In genomic region chr10:127444155-127444554, GRCh38 we compare ENCODE assay signal across 15 cellular contexts.
DNase-seq lines count a peak whose midpoint lies in the region; ATAC-seq and TF ChIP-seq lines count a peak whose summit lies in the region.
"Had no signal": no experiment of that assay in that cellular context is flagged by ENCODE, and none has a peak within 500 bp of the region (broad histone marks: within the 10 kb centered on the region; RNA-seq: fewer than 3 reads in every experiment).

No MANE protein-coding gene starts in this region.

- intact Hi-C loops in cardiac septum (cut with DNase I) (no loop called here), left ventricle myocardium inferior (cut with micrococcal nuclease) (no loop called here)

- H3K9me3 Mint-ChIP-seq in GM23338 = peaks cover 28% of the 10 kb centered on the region
- no peaks in the 10 kb centered on the region for H3K9me3 Mint-ChIP-seq in stimulated activated effector memory CD8-positive, alpha-beta T cell treated with anti-CD3 and anti-CD28 coated beads, Interleukin-12 subunit alpha, Interleukin-12 subunit beta, amount 100 ng/mL, for 72 hours
- H3K9me3 Mint-ChIP-seq: CD4-positive, alpha-beta T cell had no signal

- no peak for TF ChIP-seq POLR2A in NB4 (IDR thresholded peaks at IDR 0.05; ENCODE audit: extremely low read depth, insufficient read length)

- no peaks in the 10 kb centered on the region for H3K9me3 ChIP-seq in left ventricle myocardium inferior (replicated peaks)

- H3K4me3 ChIP-seq in left ventricle myocardium inferior = no peak overlapping the region
- no peak overlapping the region for H3K4me3 ChIP-seq in GM23338
- H3K4me3 ChIP-seq in NB4 (ENCODE audit: low read depth, low read length) = no peak overlapping the region

- H3K9me2 ChIP-seq in GM23338 (ENCODE audit: insufficient read depth) = no peaks in the 10 kb centered on the region

- H3K36me3 Mint-ChIP-seq in GM23338 (ENCODE audit: low read depth) = peaks cover 69% of the 10 kb centered on the region
- H3K36me3 Mint-ChIP-seq in stimulated activated effector memory CD8-positive, alpha-beta T cell treated with anti-CD3 and anti-CD28 coated beads, Interleukin-12 subunit alpha, Interleukin-12 subunit beta, amount 100 ng/mL, for 72 hours = no peaks in the 10 kb centered on the region
- H3K36me3 Mint-ChIP-seq: CD14-positive monocyte; CD8-positive, alpha-beta memory T cell had no signal

- no peak overlapping the region for H3K4me2 ChIP-seq in GM23338

- H3K4me1 Mint-ChIP-seq in GM23338 = peaks cover 27% of the 10 kb centered on the region
- H3K4me1 Mint-ChIP-seq in stimulated activated effector memory CD8-positive, alpha-beta T cell treated with anti-CD3 and anti-CD28 coated beads, Interleukin-12 subunit alpha, Interleukin-12 subunit beta, amount 100 ng/mL, for 72 hours = no peaks in the 10 kb centered on the region
- H3K4me1 Mint-ChIP-seq: CD14-positive monocyte; CD8-positive, alpha-beta memory T cell had no signal

- no peaks in the 10 kb centered on the region for H3F3A ChIP-seq in GM23338 (replicated peaks; ENCODE audit: low read depth)

- ATAC-seq in GM23338 (no peak), HG03108 (IDR thresholded peaks at IDR 0.05; ENCODE audit: unreplicated experiment) (no peak)
- ATAC-seq in stimulated activated effector memory CD8-positive, alpha-beta T cell treated with anti-CD3 and anti-CD28 coated beads, Interleukin-12 subunit alpha, Interleukin-12 subunit beta, amount 100 ng/mL, for 72 hours = peak; percentile 11

- no peaks in the 10 kb centered on the region for H3K4me1 ChIP-seq in left ventricle myocardium inferior
- H3K4me1 ChIP-seq in GM23338 (ENCODE audit: insufficient read depth) = peaks cover 9% of the 10 kb centered on the region; the same call in 1 of the 2 replicates

- no peak overlapping the region for H2AFZ ChIP-seq in GM23338

- no peaks in the 10 kb centered on the region for H3K79me2 ChIP-seq in GM23338 (replicated peaks; ENCODE audit: insufficient read depth)

- no peaks in the 10 kb centered on the region for H3K27me3 ChIP-seq in left ventricle myocardium inferior (ENCODE audit: low read depth)
- H3K27me3 ChIP-seq in GM23338 (ENCODE audit: insufficient read depth) = no peaks in the 10 kb centered on the region

- peak overlapping the region; percentile 84; the same call in 1 of the 2 replicates for H3K27ac Mint-ChIP-seq in GM23338
- H3K27ac Mint-ChIP-seq in stimulated activated effector memory CD8-positive, alpha-beta T cell treated with anti-CD3 and anti-CD28 coated beads, Interleukin-12 subunit alpha, Interleukin-12 subunit beta, amount 100 ng/mL, for 72 hours = no peak overlapping the region
- H3K27ac Mint-ChIP-seq: CD4-positive, alpha-beta T cell; CD8-positive, alpha-beta memory T cell had no signal

- TF ChIP-seq CTCF in left ventricle myocardium inferior (IDR thresholded peaks at IDR 0.05; ENCODE audit: borderline replicate concordance) (no peak), GM23338 (conservative IDR thresholded peaks at IDR 0.05; ENCODE audit: low read depth in 2 of 2) (no peak), NB4 (IDR thresholded peaks at IDR 0.05; ENCODE audit: low read depth, low read length) (no peak), GM20000 (IDR thresholded peaks at IDR 0.05; ENCODE audit: extremely low read depth, missing control alignments) (no peak)

- H3K27ac ChIP-seq in left ventricle myocardium inferior (replicated peaks) = no peak overlapping the region
- H3K27ac ChIP-seq in GM23338 (ENCODE audit: low read depth) = no peak overlapping the region

- H4K20me1 ChIP-seq in GM23338 (replicated peaks; ENCODE audit: insufficient read depth) = no peaks in the 10 kb centered on the region

- H3K4me3 Mint-ChIP-seq in GM23338 = no peak overlapping the region
- H3K4me3 Mint-ChIP-seq in stimulated activated effector memory CD8-positive, alpha-beta T cell treated with anti-CD3 and anti-CD28 coated beads, Interleukin-12 subunit alpha, Interleukin-12 subunit beta, amount 100 ng/mL, for 72 hours = no peak overlapping the region
- H3K4me3 Mint-ChIP-seq: CD14-positive monocyte; CD4-positive, alpha-beta T cell; CD8-positive, alpha-beta memory T cell had no signal

- peak; percentile 56 for DNase-seq in cardiac septum (ENCODE audit: low spot score)
- no peak for DNase-seq in left ventricle myocardium inferior
- no peak for DNase-seq in GM23338 (ENCODE audit: low spot score)
- DNase-seq in NB4 (ENCODE audit: low read depth) = peak; percentile 36
- no peak for DNase-seq in stimulated activated effector memory CD8-positive, alpha-beta T cell treated with anti-CD3 and anti-CD28 coated beads, Interleukin-12 subunit alpha, Interleukin-12 subunit beta, amount 100 ng/mL, for 72 hours (ENCODE audit: low spot score in 2 of 2)
- DNase-seq in GM20000 (ENCODE audit: low spot score) = no peak
- DNase-seq in stimulated activated naive CD4-positive, alpha-beta T cell (lab: John Stamatoyannopoulos, UW) = no peak
- DNase-seq: CD4-positive, alpha-beta T cell; CD8-positive, alpha-beta memory T cell; DMS 273 treated with DMSO at 0.1 percent for 48 hours; DND-41; GOT3; HCEC 1CT had no signal

- peaks cover 77% of the 10 kb centered on the region for H3K36me3 ChIP-seq in left ventricle myocardium inferior
- H3K36me3 ChIP-seq in GM23338 (ENCODE audit: insufficient read depth) = no peaks in the 10 kb centered on the region

- peaks cover 14% of the 10 kb centered on the region for H3K27me3 Mint-ChIP-seq in GM23338 (ENCODE audit: insufficient read depth, low read depth, poor library complexity)
- H3K27me3 Mint-ChIP-seq: CD4-positive, alpha-beta T cell; CD8-positive, alpha-beta memory T cell had no signal

TF ChIP-seq in GM23338, 12 proteins besides CTCF, POLR2A, EP300 and RAD21 (continues in another document):
- TF ChIP-seq EZH2 (IDR thresholded peaks at IDR 0.05; ENCODE audit: low read depth, unreplicated experiment) = no peak
- TF ChIP-seq STAT1 (IDR thresholded peaks at IDR 0.05; ENCODE audit: unreplicated experiment) = no peak
- no peak for TF ChIP-seq CREB1 (CRISPR knock-in tag; IDR thresholded peaks at IDR 0.05; ENCODE audit: low read depth)
- no peak for TF ChIP-seq ZNF114 (CRISPR knock-in tag; IDR thresholded peaks at IDR 0.05)
- no peak for TF ChIP-seq ZNF331 (CRISPR knock-in tag; IDR thresholded peaks at IDR 0.05; ENCODE audit: low read depth)
- TF ChIP-seq NANOG (IDR thresholded peaks at IDR 0.05; ENCODE audit: borderline replicate concordance) = no peak
- no peak for TF ChIP-seq REST (IDR thresholded peaks at IDR 0.05; ENCODE audit: unreplicated experiment)
- TF ChIP-seq JUNB (IDR thresholded peaks at IDR 0.05; ENCODE audit: unreplicated experiment) = no peak
- no peak for TF ChIP-seq ETS1 (IDR thresholded peaks at IDR 0.05)

Comparison
In these comparisons a context has a peak if more than half of its experiments do, and no peak if none do; other contexts are left out.
1. DNase-seq: peak in cardiac septum (single experiment) and NB4 (single experiment); none in left ventricle myocardium inferior (single experiment), GM23338 (single experiment), stimulated activated effector memory CD8-positive, alpha-beta T cell treated with anti-CD3 and anti-CD28 coated beads, Interleukin-12 subunit alpha, Interleukin-12 subunit beta, amount 100 ng/mL, for 72 hours (0 of 2), GM20000 (single experiment) and stimulated activated naive CD4-positive, alpha-beta T cell (0 of 6).